In the genomic region with DNA sequence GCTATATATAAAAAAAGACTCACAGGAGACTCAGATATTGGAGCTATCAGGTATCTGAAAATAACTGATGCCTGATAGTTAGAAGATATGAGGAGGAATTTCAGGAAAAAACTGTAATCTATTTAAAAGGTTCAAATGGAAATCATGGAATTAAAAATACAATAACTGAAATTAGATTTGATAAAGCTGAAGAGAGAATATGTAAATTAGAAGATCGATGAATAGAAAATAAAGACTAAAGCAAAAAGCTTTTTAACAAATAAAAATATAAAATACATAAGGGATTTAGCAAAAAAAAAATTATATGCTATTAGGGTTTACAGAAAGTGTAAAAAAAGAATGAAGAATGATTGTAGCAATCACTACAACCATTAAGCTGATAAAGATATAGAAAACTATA, we compare ENCODE assay signal across 7 cellular contexts.
"Had no signal": no experiment of that assay in that cellular context is flagged by ENCODE, and none has a peak within 500 bp of the region (broad histone marks: within the 10 kb centered on the region; RNA-seq: fewer than 3 reads in every experiment).

No MANE protein-coding gene starts in this region.

- H3K4me3 ChIP-seq: GM23338 had no signal

- H3K27ac Mint-ChIP-seq: GM23338, H9 had no signal

- FAIRE-seq: H1, H54, HTR-8/SVneo had no signal

- DNase-seq: H9, HCEC 1CT, IMR-90 had no signal

- H3K4me1 Mint-ChIP-seq: GM23338, H9 had no signal

- H3K4me2 ChIP-seq: GM23338 had no signal

- H3K4me3 Mint-ChIP-seq: GM23338, H9 had no signal
